In the genomic region with DNA sequence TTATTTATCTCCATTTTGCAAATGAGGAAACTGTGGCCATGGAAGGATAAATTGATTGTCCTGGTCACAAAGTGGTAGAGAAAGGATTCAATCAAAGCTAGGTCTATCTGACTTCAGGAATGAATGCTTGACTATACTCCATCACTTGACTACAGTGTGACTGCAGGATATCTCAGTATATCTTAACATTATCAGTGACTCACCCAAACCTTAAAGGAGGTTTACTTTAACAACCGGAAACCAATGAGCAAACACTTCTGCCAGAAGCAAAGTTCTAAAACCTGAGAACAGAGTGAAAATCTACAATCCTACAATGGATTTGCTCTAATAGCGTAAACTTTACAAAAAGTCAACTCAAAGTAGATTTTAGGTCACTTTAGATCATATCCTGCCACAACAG, we compare ENCODE assay signal across 23 cellular contexts.
A peak's percentile ranks its signal among the peaks of the same experiment; 100 is the strongest.
DNase-seq lines count a peak whose midpoint lies in the region; ATAC-seq and TF ChIP-seq lines count a peak whose summit lies in the region.
"Had no signal": no experiment of that assay in that cellular context is flagged by ENCODE, and none has a peak within 500 bp of the region (broad histone marks: within the 10 kb centered on the region; RNA-seq: fewer than 3 reads in every experiment).

No MANE protein-coding gene starts in this region.

- H3K36me3 ChIP-seq in smooth muscle cell (ENCODE audit: low read depth), result no peaks in the 10 kb centered on the region
- no peaks in the 10 kb centered on the region for H3K36me3 ChIP-seq in SJCRH30
- H3K36me3 ChIP-seq: BE2C, colonic mucosa had no signal

- peaks cover 16% of the 10 kb centered on the region for H3K36me3 Mint-ChIP-seq in nephron progenitor cell (ENCODE audit: low read depth)

- WGBS in smooth muscle cell (ENCODE audit: low lambda C conversion rate), result 23% methylated on average over 2 of the region's 2 CpGs

- no peak overlapping the region for H3K9ac ChIP-seq in smooth muscle cell (ENCODE audit: low read depth)
- H3K9ac ChIP-seq: GM23248 had no signal

- H3K4me3 ChIP-seq in epithelial cell of esophagus (ENCODE audit: low read length), result no peak overlapping the region
- no peak overlapping the region for H3K4me3 ChIP-seq in smooth muscle cell
- no peak overlapping the region for H3K4me3 ChIP-seq in SJCRH30
- H3K4me3 ChIP-seq: body of pancreas, colonic mucosa, GM23248 had no signal

- H2AFZ ChIP-seq in smooth muscle cell (ENCODE audit: low read depth), result no peak overlapping the region
- H2AFZ ChIP-seq: GM23248 had no signal

- H3K27me3 ChIP-seq in smooth muscle cell (ENCODE audit: low read depth) (no peaks in the 10 kb centered on the region), SJCRH30 (no peaks in the 10 kb centered on the region)
- H3K27me3 ChIP-seq: BE2C, body of pancreas, colonic mucosa had no signal

- H3K4me1 ChIP-seq in smooth muscle cell (ENCODE audit: low read depth) (peaks cover 17% of the 10 kb centered on the region), SJCRH30 (no peaks in the 10 kb centered on the region)
- H3K4me1 ChIP-seq: BE2C, body of pancreas, colonic mucosa had no signal

- H3K4me3 Mint-ChIP-seq in nephron progenitor cell, result no peak overlapping the region
- H3K4me3 Mint-ChIP-seq: naive B cell had no signal

- no peaks in the 10 kb centered on the region for H4K20me1 ChIP-seq in smooth muscle cell (ENCODE audit: low read depth)

- H3K4me2 ChIP-seq in smooth muscle cell, result peak overlapping the region; percentile 6

- H3K27ac ChIP-seq in smooth muscle cell (ENCODE audit: low read depth) (no peak overlapping the region), SJCRH30 (no peak overlapping the region)
- H3K27ac ChIP-seq: body of pancreas, colonic mucosa, GM23248 had no signal

- H3K27me3 Mint-ChIP-seq in nephron progenitor cell (ENCODE audit: low read depth, poor library complexity), result no peaks in the 10 kb centered on the region
- H3K27me3 Mint-ChIP-seq: naive B cell had no signal

- H3K27ac Mint-ChIP-seq in nephron progenitor cell, result no peak overlapping the region
- H3K27ac Mint-ChIP-seq: activated naive CD4-positive, alpha-beta T cell treated with anti-CD3 and anti-CD28 coated beads, Interleukin-2, amount 50 U/mL, for 72 hours; naive B cell had no signal

- TF ChIP-seq CTCF in epithelial cell of esophagus (IDR thresholded peaks at IDR 0.05; ENCODE audit: insufficient read depth, low read depth, low read length, missing control alignments) (no peak), smooth muscle cell (IDR thresholded peaks at IDR 0.05; ENCODE audit: borderline replicate concordance, insufficient read depth, poor library complexity, severe bottlenecking) (no peak), nephron progenitor cell (IDR thresholded peaks at IDR 0.05) (no peak)

- H3K79me2 ChIP-seq in smooth muscle cell (ENCODE audit: low read depth), result no peaks in the 10 kb centered on the region

- ATAC-seq in Right ventricle myocardium inferior, result no peak
- ATAC-seq: activated naive CD4-positive, alpha-beta T cell treated with anti-CD3 and anti-CD28 coated beads, Interleukin-2, amount 50 U/mL, for 72 hours; body of pancreas had no signal

- DNase-seq in HCEC 1CT (peak; percentile 22), RPMI7951 (ENCODE audit: low read depth) (peak; percentile 10), epithelial cell of esophagus (ENCODE audit: low read depth) (peak; percentile 15), smooth muscle cell (lab: John Stamatoyannopoulos, UW; ENCODE audit: unreplicated experiment) (no peak), SJCRH30 (no peak), NCI-H748 treated with DMSO at 0.1 percent for 48 hours (lab: John Stamatoyannopoulos, UW) (no peak), nephron progenitor cell (no peak), Right ventricle myocardium inferior (ENCODE audit: missing footprints) (no peak)
- DNase-seq: activated CD4-positive, alpha-beta T cell treated with anti-CD3 and anti-CD28 coated beads for 48 hours; BE2C; body of pancreas; Calu3; colonic mucosa; GM23248; hypothalamus; Kasumi-1; mammary epithelial cell; naive B cell; NCI-H1092 treated with DMSO at 0.1 percent for 48 hours; NCI-H2081; NCI-H510A treated with DMSO at 0.1 percent for 48 hours; stimulated activated CD4-positive, alpha-beta T cell treated with anti-CD3 and anti-CD28 coated beads, Interleukin-12 subunit alpha, Interleukin-12 subunit beta, amount 100 ng/mL, for 4 hours had no signal

- intact Hi-C loops in Right ventricle myocardium inferior (cut with DNase I), result no loop called here

- H3K9me3 ChIP-seq in smooth muscle cell (replicated peaks; ENCODE audit: low read depth) (no peaks in the 10 kb centered on the region), SJCRH30 (replicated peaks) (no peaks in the 10 kb centered on the region)
- H3K9me3 ChIP-seq: BE2C, body of pancreas, colonic mucosa had no signal

- no peaks in the 10 kb centered on the region for H3F3A ChIP-seq in smooth muscle cell (ENCODE audit: low read depth)

- H3K9me3 Mint-ChIP-seq in nephron progenitor cell, result peaks cover 12% of the 10 kb centered on the region

- H3K4me1 Mint-ChIP-seq in nephron progenitor cell, result peaks cover 11% of the 10 kb centered on the region
- H3K4me1 Mint-ChIP-seq: naive B cell had no signal

Comparison
In these comparisons a context has a peak if more than half of its experiments do, and no peak if none do; other contexts are left out.
1. DNase-seq: peak in HCEC 1CT (single experiment), RPMI7951 (single experiment) and epithelial cell of esophagus (single experiment); none in smooth muscle cell (single experiment), SJCRH30 (0 of 2), NCI-H748 treated with DMSO at 0.1 percent for 48 hours (single experiment), nephron progenitor cell (single experiment) and Right ventricle myocardium inferior (single experiment).